In the genomic region with DNA sequence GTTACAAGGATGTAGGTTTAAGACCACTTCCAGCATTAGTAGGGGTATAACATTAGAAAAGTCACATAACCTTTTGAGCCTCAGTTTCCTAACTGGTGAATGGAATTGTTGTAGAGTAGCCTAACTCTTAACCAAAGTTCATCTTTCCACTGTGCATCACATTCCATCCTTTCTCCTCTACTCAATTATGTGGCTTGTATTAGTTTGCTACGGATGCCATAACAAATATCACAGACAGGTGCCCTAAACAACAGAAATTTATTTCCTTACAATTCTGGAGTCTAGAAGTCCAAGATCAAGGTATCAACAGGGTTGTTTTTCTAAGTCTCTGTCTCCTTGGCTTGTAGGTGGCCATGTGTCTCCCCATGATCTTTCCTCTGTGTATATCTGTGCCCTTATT, we compare ENCODE assay signal across 7 cellular contexts.
"Had no signal": no experiment of that assay in that cellular context is flagged by ENCODE, and none has a peak within 500 bp of the region (broad histone marks: within the 10 kb centered on the region; RNA-seq: fewer than 3 reads in every experiment).

No MANE protein-coding gene starts in this region.

- ATAC-seq: K562 had no signal

- FAIRE-seq: HTR-8/SVneo, K562 had no signal

- DNase-seq: IMR-90, KBM-7, KG1 had no signal

- H3K27ac ChIP-seq: HL-60, KMS-11 had no signal

- H3K9ac ChIP-seq: KMS-11 had no signal

- H3K4me2 ChIP-seq: KMS-11 had no signal

- H3K4me3 ChIP-seq: K562 had no signal
